In the genomic region with DNA sequence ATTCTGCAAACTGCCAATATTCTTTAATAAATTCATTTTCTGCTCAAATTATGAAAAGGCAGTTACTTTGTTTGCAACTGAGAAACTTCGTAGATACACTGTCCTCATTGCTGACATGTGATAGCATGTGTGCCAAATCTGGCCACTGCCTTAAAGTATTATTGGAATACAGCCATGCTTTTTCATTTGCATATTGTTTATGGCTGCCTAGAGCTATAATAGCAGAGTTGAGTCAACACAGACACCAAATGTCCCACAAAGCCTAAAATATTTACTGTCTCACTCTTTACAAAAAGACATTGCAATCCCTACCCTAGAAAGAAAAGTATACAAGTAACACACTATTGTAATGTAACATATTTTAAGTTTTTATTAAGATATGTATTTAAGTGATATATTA, we compare ENCODE assay signal across 20 cellular contexts.
"Had no signal": no experiment of that assay in that cellular context is flagged by ENCODE, and none has a peak within 500 bp of the region (broad histone marks: within the 10 kb centered on the region; RNA-seq: fewer than 3 reads in every experiment).

No MANE protein-coding gene starts in this region.

- H3K4me3 ChIP-seq: cardiac muscle cell, dorsolateral prefrontal cortex, lung, neural progenitor cell, skin epidermis, tibial nerve, uterus had no signal

- H3K27ac ChIP-seq: cardiac muscle cell, dorsolateral prefrontal cortex, neural progenitor cell, skin epidermis, tibial nerve, uterus had no signal

- H3K4me1 ChIP-seq: neural progenitor cell, tibial nerve, uterus had no signal

- H3K27me3 ChIP-seq: cardiac muscle cell, neural progenitor cell, tibial nerve, uterus had no signal

- H2AFZ ChIP-seq: neural progenitor cell had no signal

- DNase-seq: activated CD4-positive, alpha-beta T cell treated with anti-CD3 and anti-CD28 coated beads for 48 hours; activated CD4-positive, CD25-positive, alpha-beta regulatory T cell; activated CD8-positive, alpha-beta T cell treated with anti-CD3 and anti-CD28 coated beads for 36 hours; activated naive CD4-positive, alpha-beta T cell; activated naive CD8-positive, alpha-beta T cell treated with anti-CD3 and anti-CD28 coated beads for 36 hours; activated T-cell treated with anti-CD3 and anti-CD28 coated beads, Interleukin-2, amount 50 U/mL, for 1 hour; amygdala; dorsolateral prefrontal cortex; hypothalamus; islet precursor cell; naive B cell; right cardiac atrium; T-helper 9 cell; uterus had no signal

- H3K36me3 ChIP-seq: cardiac muscle cell, neural progenitor cell, tibial nerve, uterus had no signal

- ATAC-seq: activated CD8-positive, alpha-beta T cell treated with anti-CD3 and anti-CD28 coated beads for 36 hours; activated T-helper 17 cell treated with anti-CD3 and anti-CD28 coated beads, Interleukin-2, amount 50 U/mL, for 72 hours; right cardiac atrium had no signal

- H3K9ac ChIP-seq: neural progenitor cell had no signal

- H3K9me3 ChIP-seq: tibial nerve, uterus had no signal

- H3K4me2 ChIP-seq: neural progenitor cell had no signal
